ENCODE assay signal across 8 cellular contexts in the genomic region with DNA sequence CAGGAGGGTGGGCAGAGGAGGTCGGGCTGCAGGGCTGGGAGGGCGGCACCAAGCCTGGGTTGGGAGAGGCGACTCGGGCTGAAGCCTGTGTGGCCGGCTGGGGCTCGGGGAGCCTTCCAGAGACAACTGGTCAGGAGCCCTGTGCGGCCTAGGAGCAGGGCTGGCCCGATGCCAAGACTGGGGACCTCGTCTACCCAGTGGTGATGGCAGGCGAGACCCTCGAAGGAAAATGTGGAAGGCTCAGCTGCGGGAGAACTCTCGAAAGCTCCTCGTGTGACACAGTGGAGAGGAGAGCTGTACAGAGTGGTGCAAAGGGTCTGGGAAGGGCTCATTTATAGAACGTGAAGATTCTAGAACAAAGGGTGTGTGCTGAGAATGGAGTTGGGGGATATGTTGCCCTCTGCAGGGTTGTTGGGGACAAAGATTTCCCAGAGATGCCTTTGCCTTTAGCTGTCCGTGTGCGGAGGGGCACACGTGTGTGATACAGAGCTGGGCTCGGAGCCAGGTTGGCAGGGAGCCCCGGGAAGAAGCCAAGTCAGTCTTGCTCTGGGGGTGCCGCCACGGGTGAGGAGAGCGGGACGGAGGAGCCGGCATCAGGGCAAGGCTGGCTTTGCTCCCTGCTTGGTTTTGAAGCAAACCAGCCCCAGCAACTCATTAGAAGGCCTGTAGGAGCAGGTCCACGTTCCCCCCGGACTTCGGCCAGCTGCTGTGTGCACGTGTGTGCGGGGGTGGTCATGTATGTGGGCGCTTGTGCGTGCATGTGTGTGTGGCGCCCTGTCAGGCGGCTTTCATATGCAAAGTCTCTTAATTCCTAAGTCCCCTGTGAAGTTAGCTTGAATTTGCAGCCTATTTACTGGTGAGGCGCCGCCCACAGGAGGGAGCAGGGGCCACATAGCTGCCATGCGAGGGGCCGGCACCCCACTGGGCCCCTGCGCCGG.
DNase-seq lines count a peak whose midpoint lies in the region; ATAC-seq, FAIRE-seq and TF ChIP-seq lines count a peak whose summit lies in the region.
"Had no signal": no experiment of that assay in that cellular context is flagged by ENCODE, and none has a peak within 500 bp of the region (broad histone marks: within the 10 kb centered on the region; RNA-seq: fewer than 3 reads in every experiment).

No MANE protein-coding gene starts in this region.

- FAIRE-seq in H54 (lab: Jason Lieb, UNC): no peak

- no peak overlapping the region for H3K4me3 ChIP-seq in WERI-Rb-1 (ENCODE audit: low read depth, low read length)
- H3K4me3 ChIP-seq: Peyer's patch had no signal

- no peaks in the 10 kb centered on the region for H3K27me3 ChIP-seq in WERI-Rb-1 (ENCODE audit: insufficient read depth, low read depth, severe bottlenecking)
- H3K27me3 ChIP-seq: Peyer's patch had no signal

- peaks cover 32% of the 10 kb centered on the region for H3K36me3 ChIP-seq in WERI-Rb-1

- H3K9me3 ChIP-seq in WERI-Rb-1 (ENCODE audit: severe bottlenecking): no peaks in the 10 kb centered on the region
- H3K9me3 ChIP-seq: Peyer's patch had no signal

- DNase-seq in HT1080 (ENCODE audit: low read depth) (peak; percentile 38), WERI-Rb-1 (no peak), globus pallidus (ENCODE audit: low spot score) (peak; percentile 63), putamen (ENCODE audit: low spot score) (peak; percentile 50), GM13976 (ENCODE audit: low spot score) (no peak), H54 (ENCODE audit: insufficient read length, low spot score) (no peak)

- no peak overlapping the region for H3K27ac ChIP-seq in WERI-Rb-1
- H3K27ac ChIP-seq: Peyer's patch had no signal

- TF ChIP-seq POLR2A in H54 (IDR thresholded peaks at IDR 0.05; ENCODE audit: low read depth, low read length): no peak

- ATAC-seq in HG03039 (IDR thresholded peaks at IDR 0.05; ENCODE audit: unreplicated experiment): no peak

- TF ChIP-seq CTCF in WERI-Rb-1 (IDR thresholded peaks at IDR 0.05; ENCODE audit: low read depth, low read length) (0 out of 2 replicates have a peak, but pooled peaks have one; percentile 14), GM13976 (IDR thresholded peaks at IDR 0.05; ENCODE audit: borderline replicate concordance, control extremely low read depth, extremely low read depth, insufficient read depth, missing control alignments) (no peak)

- in situ Hi-C loops in GM13976 (cut with MboI; ENCODE audit: low sequenced_read_pairs, unreplicated experiment): no loop called here

Comparison
In these comparisons a context has a peak if more than half of its experiments do, and no peak if none do; other contexts are left out.
1. DNase-seq: peak in HT1080 (single experiment), globus pallidus (single experiment) and putamen (single experiment); none in WERI-Rb-1 (single experiment), GM13976 (single experiment) and H54 (single experiment).